ENCODE assay signal across 15 cellular contexts in the genomic region with DNA sequence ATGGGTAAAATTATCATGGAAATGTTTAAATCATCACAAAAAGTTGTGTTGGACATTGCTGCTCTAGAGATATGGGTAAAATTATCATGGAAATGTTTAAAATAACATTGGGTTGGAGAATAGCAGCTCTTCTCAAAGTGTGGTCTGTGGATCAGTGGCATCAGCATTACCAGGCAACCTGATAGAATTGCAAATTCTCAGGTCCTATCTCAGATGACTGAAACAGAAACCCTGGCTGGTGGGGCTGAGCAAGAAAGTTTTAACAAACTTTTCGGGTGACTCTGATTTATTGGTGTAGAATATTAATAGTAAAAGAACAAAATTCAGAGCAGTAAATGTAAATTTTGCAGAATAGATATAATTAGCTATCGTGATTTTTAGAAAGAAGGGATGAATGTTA. TPM values are rescaled to one million over a fixed set of nuclear protein-coding genes. Genes with fewer than 3 reads are reported as not detected.
DNase-seq lines count a peak whose midpoint lies in the region; ATAC-seq, FAIRE-seq and TF ChIP-seq lines count a peak whose summit lies in the region.
"Had no signal": no experiment of that assay in that cellular context is flagged by ENCODE, and none has a peak within 500 bp of the region (broad histone marks: within the 10 kb centered on the region; RNA-seq: fewer than 3 reads in every experiment).

No MANE protein-coding gene starts in this region.

- no peak overlapping the region for H3K27ac Mint-ChIP-seq in activated CD4-positive, alpha-beta T cell treated with anti-CD3 and anti-CD28 coated beads for 36 hours
- no peak overlapping the region for H3K27ac Mint-ChIP-seq in activated T-helper 17 cell treated with anti-CD3 and anti-CD28 coated beads, Interleukin-2, amount 50 U/mL, for 72 hours
- H3K27ac Mint-ChIP-seq: type B pancreatic cell had no signal

- TF ChIP-seq CTCF in kidney (IDR thresholded peaks at IDR 0.05; ENCODE audit: borderline replicate concordance, extremely low read depth, insufficient read depth), result no peak

- H3K4me3 ChIP-seq in kidney (ENCODE audit: low read length in 2 of 2), result no peak overlapping the region
- H3K4me3 ChIP-seq: esophagus muscularis mucosa, smooth muscle cell had no signal

- intact Hi-C loops in activated CD4-positive, alpha-beta T cell treated with anti-CD3 and anti-CD28 coated beads for 36 hours (cut with DNase I, micrococcal nuclease), result loop anchor here in 1 of 2 experiments (5.0 kb wide), 1 partner anchor 729 kb away; no protein-coding TSS in a partner anchor
- intact Hi-C loops in kidney (cut with DNase I), result loop anchor here (10.0 kb wide), 1 partner anchor 737 kb away; no protein-coding TSS in a partner anchor

- H3K4me1 Mint-ChIP-seq in activated CD4-positive, alpha-beta T cell treated with anti-CD3 and anti-CD28 coated beads for 36 hours, result peaks cover 50% of the 10 kb centered on the region
- H3K4me1 Mint-ChIP-seq in activated T-helper 17 cell treated with anti-CD3 and anti-CD28 coated beads, Interleukin-2, amount 50 U/mL, for 72 hours, result peaks cover 28% of the 10 kb centered on the region

- peaks cover 26% of the 10 kb centered on the region for H3K36me3 Mint-ChIP-seq in activated CD4-positive, alpha-beta T cell treated with anti-CD3 and anti-CD28 coated beads for 36 hours (ENCODE audit: low read depth)
- H3K36me3 Mint-ChIP-seq in activated T-helper 17 cell treated with anti-CD3 and anti-CD28 coated beads, Interleukin-2, amount 50 U/mL, for 72 hours (ENCODE audit: low read depth), result peaks cover 63% of the 10 kb centered on the region

- H3K4me3 Mint-ChIP-seq in activated CD4-positive, alpha-beta T cell treated with anti-CD3 and anti-CD28 coated beads for 36 hours, result no peak overlapping the region
- no peak overlapping the region for H3K4me3 Mint-ChIP-seq in activated T-helper 17 cell treated with anti-CD3 and anti-CD28 coated beads, Interleukin-2, amount 50 U/mL, for 72 hours
- H3K4me3 Mint-ChIP-seq: type B pancreatic cell had no signal

- FAIRE-seq in kidney (lab: Jason Lieb, UNC) (no peak), urothelium cell line (lab: Jason Lieb, UNC) (no peak)
- FAIRE-seq: H1 had no signal

- peak; percentile 28 for DNase-seq in activated CD4-positive, alpha-beta T cell treated with anti-CD3 and anti-CD28 coated beads for 36 hours
- DNase-seq in activated CD4-positive, alpha-beta T cell treated with anti-CD3 and anti-CD28 coated beads for 1 hour, result no peak
- no peak for DNase-seq in A172 (ENCODE audit: low spot score)
- no peak for DNase-seq in kidney
- DNase-seq in urothelium cell line (ENCODE audit: low spot score), result no peak
- DNase-seq: NCI-H1105 treated with DMSO at 0.1 percent for 48 hours, NCI-H526 had no signal

- CTCF ChIA-PET in activated CD4-positive, alpha-beta T cell treated with anti-CD3 and anti-CD28 coated beads for 36 hours (lab: Charles Lee), result interaction anchor here (0.6 to 8.8 kb wide), 12 partner anchors 9 to 428 kb away, joined by 3 to 115 read pairs (median 4); no protein-coding TSS in a partner anchor

- H3K27ac ChIP-seq in kidney (ENCODE audit: low read depth in 2 of 2, low read length in 2 of 2), result no peak overlapping the region
- H3K27ac ChIP-seq: 22Rv1, esophagus muscularis mucosa had no signal

- H3K9me3 ChIP-seq in kidney (ENCODE audit: control insufficient read depth in 1 of 2, low read length in 2 of 2), result no peaks in the 10 kb centered on the region
- H3K9me3 ChIP-seq: esophagus muscularis mucosa had no signal

- H3K9ac ChIP-seq in kidney (ENCODE audit: low read length in 2 of 2), result no peak overlapping the region

- H3K36me3 ChIP-seq in kidney (ENCODE audit: control insufficient read depth in 1 of 2, insufficient read depth in 2 of 2, low read length in 2 of 2), result no peaks in the 10 kb centered on the region

- POLR2A ChIA-PET in activated CD4-positive, alpha-beta T cell treated with anti-CD3 and anti-CD28 coated beads for 36 hours (lab: Charles Lee), result interaction anchor here (0.6 kb wide), 1 partner anchor 248 kb away, joined by 4 read pairs; no protein-coding TSS in a partner anchor

- H3K4me1 ChIP-seq in kidney (ENCODE audit: control insufficient read depth in 1 of 2, insufficient read depth in 1 of 2, low read depth in 1 of 2, low read length in 2 of 2), result peaks cover 0 to 2% of the 10 kb centered on the region in 2 donors

- no peaks in the 10 kb centered on the region for H3K27me3 Mint-ChIP-seq in activated CD4-positive, alpha-beta T cell treated with anti-CD3 and anti-CD28 coated beads for 36 hours
- H3K27me3 Mint-ChIP-seq in activated T-helper 17 cell treated with anti-CD3 and anti-CD28 coated beads, Interleukin-2, amount 50 U/mL, for 72 hours, result no peaks in the 10 kb centered on the region
- H3K27me3 Mint-ChIP-seq: type B pancreatic cell had no signal

- no peak for ATAC-seq in activated CD4-positive, alpha-beta T cell treated with anti-CD3 and anti-CD28 coated beads for 36 hours
- ATAC-seq in GM21529 (IDR thresholded peaks at IDR 0.05; ENCODE audit: unreplicated experiment) (peak; percentile 57), HG03045 (IDR thresholded peaks at IDR 0.05; ENCODE audit: unreplicated experiment) (peak; percentile 56)
- ATAC-seq in activated T-helper 17 cell treated with anti-CD3 and anti-CD28 coated beads, Interleukin-2, amount 50 U/mL, for 72 hours (replicated peaks), result peak; percentile 65

- H3K9me3 Mint-ChIP-seq in activated CD4-positive, alpha-beta T cell treated with anti-CD3 and anti-CD28 coated beads for 36 hours (ENCODE audit: low read depth), result no peaks in the 10 kb centered on the region
- no peaks in the 10 kb centered on the region for H3K9me3 Mint-ChIP-seq in activated T-helper 17 cell treated with anti-CD3 and anti-CD28 coated beads, Interleukin-2, amount 50 U/mL, for 72 hours
- H3K9me3 Mint-ChIP-seq: type B pancreatic cell had no signal

RNA-seq across cellular contexts. Expression of a gene that starts 28.9 kb away (rescaled TPM):
- 10 to 100 TPM; 12.8 to 18.5 TPM for total RNA-seq in activated CD4-positive, alpha-beta T cell treated with anti-CD3 and anti-CD28 coated beads for 36 hours
- 10 to 100 TPM; 13.9 to 21.3 TPM for total RNA-seq in activated T-helper 17 cell treated with anti-CD3 and anti-CD28 coated beads, Interleukin-2, amount 50 U/mL, for 72 hours
- total RNA-seq in A172 (2014; rRNA removed; shearing (Covaris generic)), result 13.0 and 16.7 TPM in 2 replicates
- total RNA-seq in kidney, result 13.3 TPM
- 4.9 TPM for polyA plus RNA-seq in kidney (ENCODE audit: insufficient read depth, low read depth, low replicate concordance)

RNA-seq across cellular contexts. Expression of a gene that starts 41.4 kb away (rescaled TPM):
- 10 to 100 TPM; 47.8 to 56.7 TPM for total RNA-seq in activated CD4-positive, alpha-beta T cell treated with anti-CD3 and anti-CD28 coated beads for 36 hours
- total RNA-seq in activated T-helper 17 cell treated with anti-CD3 and anti-CD28 coated beads, Interleukin-2, amount 50 U/mL, for 72 hours, result 100 to 1,000 TPM in 1 of 2 donors, 10 to 100 TPM in 1; 88.4 to 123 TPM
- total RNA-seq in A172 (2014; rRNA removed; shearing (Covaris generic)), result 1.8 and 7.5 TPM in 2 replicates
- total RNA-seq in kidney, result 196 TPM
- polyA plus RNA-seq in kidney (ENCODE audit: insufficient read depth, low read depth, low replicate concordance), result 6.7 TPM
